ENCODE assay signal across 2 cellular contexts in the genomic region with DNA sequence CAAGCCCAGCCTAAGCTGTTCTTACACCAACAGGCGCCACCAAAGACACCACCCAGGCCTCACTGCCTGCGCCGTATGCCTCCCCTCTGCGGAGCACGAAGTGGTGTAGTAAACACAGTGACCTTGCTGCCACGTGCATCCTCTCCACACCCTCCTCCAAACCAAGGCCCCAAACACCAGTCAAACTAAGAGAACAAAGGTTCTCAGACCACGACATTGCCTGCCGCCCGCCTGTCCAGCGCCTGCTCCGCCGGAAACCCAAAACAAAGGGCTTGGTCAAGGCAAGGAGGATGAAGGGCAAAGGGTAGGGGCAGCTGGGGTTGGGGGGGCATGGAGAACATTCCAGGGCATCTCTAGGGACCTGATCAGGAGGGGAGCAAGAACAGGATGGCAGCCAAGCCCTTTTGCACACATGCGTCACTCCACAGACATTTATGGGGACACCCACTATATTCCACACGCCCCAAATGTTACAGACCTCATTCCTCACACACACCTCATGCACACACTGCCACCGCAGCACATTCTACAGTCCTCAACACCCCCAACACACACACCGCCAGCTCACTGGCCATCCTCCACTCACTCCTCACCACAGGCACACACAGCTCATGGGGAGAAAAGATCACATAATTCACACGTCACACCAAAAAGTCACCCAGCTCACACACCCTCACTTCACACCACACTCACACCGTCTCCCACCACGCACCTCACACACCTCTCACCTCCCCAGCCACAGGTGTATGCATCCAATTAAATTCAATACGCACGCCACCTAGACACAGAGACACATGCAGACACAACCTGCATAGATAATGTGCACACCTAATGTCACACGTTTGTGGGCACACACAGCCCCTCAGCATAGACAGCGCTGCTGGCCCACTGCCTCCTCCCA.
TF ChIP-seq lines count a peak whose summit lies in the region.

No MANE protein-coding gene starts in this region.

TF ChIP-seq in IMR-90, 13 proteins besides CTCF, POLR2A, EP300 and RAD21:
- TF ChIP-seq MAFK (IDR thresholded peaks at IDR 0.05; ENCODE audit: low read depth, low read length) = no peak

TF ChIP-seq in liver, 16 proteins besides CTCF, POLR2A, EP300 and RAD21:
- no peak for TF ChIP-seq YY1 (IDR thresholded peaks at IDR 0.05)
- TF ChIP-seq EGR1 (IDR thresholded peaks at IDR 0.05; ENCODE audit: low read depth in 2 of 2) = no peak
- no peak for TF ChIP-seq ZBTB33 (IDR thresholded peaks at IDR 0.05)
- TF ChIP-seq FOXA1 (IDR thresholded peaks at IDR 0.05) = no peak
- TF ChIP-seq MAX (IDR thresholded peaks at IDR 0.05) = no peak
- TF ChIP-seq, protein P1, sequence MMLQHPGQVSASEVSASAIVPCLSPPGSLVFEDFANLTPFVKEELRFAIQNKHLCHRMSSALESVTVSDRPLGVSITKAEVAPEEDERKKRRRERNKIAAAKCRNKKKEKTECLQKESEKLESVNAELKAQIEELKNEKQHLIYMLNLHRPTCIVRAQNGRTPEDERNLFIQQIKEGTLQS (IDR thresholded peaks at IDR 0.05) = no peak
- TF ChIP-seq HNF4A (conservative IDR thresholded peaks at IDR 0.05) = no peak
- TF ChIP-seq NR2F2 (IDR thresholded peaks at IDR 0.05) = peak; percentile 98
- no peak for TF ChIP-seq HNF4G (IDR thresholded peaks at IDR 0.05)
- no peak for TF ChIP-seq GABPA (IDR thresholded peaks at IDR 0.05 in 1 of 2, conservative IDR thresholded peaks at IDR 0.05 in 1 of 2)
- TF ChIP-seq JUND (IDR thresholded peaks at IDR 0.05) = no peak
- no peak for TF ChIP-seq FOXA2 (IDR thresholded peaks at IDR 0.05)
- peak; percentile 30 for TF ChIP-seq SP1 (IDR thresholded peaks at IDR 0.05)
- TF ChIP-seq REST (IDR thresholded peaks at IDR 0.05) = no peak
- no peak for TF ChIP-seq TAF1 (conservative IDR thresholded peaks at IDR 0.05)
- peak; percentile 43 for TF ChIP-seq RXRA (IDR thresholded peaks at IDR 0.05)
TF ChIP-seq in liver: peak in this region for 3.
